ENCODE assay signal across 8 cellular contexts in genomic region chr16:81035398-81035974, GRCh38. TPM values are rescaled to one million over a fixed set of nuclear protein-coding genes. Genes with fewer than 3 reads are reported as not detected.
DNase-seq lines count a peak whose midpoint lies in the region; ATAC-seq and TF ChIP-seq lines count a peak whose summit lies in the region.

Gene ATMIN, plus strand, starts transcription at chr16:81035842. Its CDS starts 29 bp downstream, at chr16:81035871.

- H3K4me1 Mint-ChIP-seq in naive thymus-derived CD8-positive, alpha-beta T cell = peaks cover 16 to 36% (median 28%) of the 10 kb centered on the region in 4 donors
- peaks cover 13 to 20% of the 10 kb centered on the region in 2 donors for H3K4me1 Mint-ChIP-seq in stimulated activated naive B cell treated with anti-CD40 and anti-IgM and Interleukin-4, amounts not matched to agents 10 μg/mL and 1 μg/mL and 100 μg/mL, for 72 hours

- peak within 1 kb of the TSS; percentile 39 for H2AFZ ChIP-seq in KMS-11 (ENCODE audit: low read depth)

- POLR2A ChIA-PET in naive thymus-derived CD8-positive, alpha-beta T cell (lab: Charles Lee) = interaction anchor here (0.9 to 4.9 kb wide), 6 partner anchors 27 to 702 kb away, joined by 3 to 34 read pairs (median 4); partner anchors contain the start of genes C16orf46, CENPN, CMC2 and GAN

- peaks cover 25% of the 10 kb centered on the region; the same call in 1 of the 2 replicates for H3K79me2 ChIP-seq in KMS-11 (ENCODE audit: insufficient read depth, low read depth)

- H3K36me3 Mint-ChIP-seq in naive thymus-derived CD8-positive, alpha-beta T cell = peaks cover 0 to 10% (median 0%) of the 10 kb centered on the region in 3 donors
- H3K36me3 Mint-ChIP-seq in stimulated activated naive B cell treated with anti-CD40 and anti-IgM and Interleukin-4, amounts not matched to agents 10 μg/mL and 1 μg/mL and 100 μg/mL, for 72 hours = peaks cover 12 to 27% of the 10 kb centered on the region in 2 donors

- peak within 1 kb of the TSS; percentile 17; the same call in 1 of the 2 replicates for H3K27ac ChIP-seq in KMS-11

- TF ChIP-seq CTCF in KMS-11 (conservative IDR thresholded peaks at IDR 0.05; ENCODE audit: low read depth, low read length) (peak; percentile 92), fibroblast of mammary gland (conservative IDR thresholded peaks at IDR 0.05; ENCODE audit: control insufficient read depth, insufficient read depth, low read depth, low read length) (peak; percentile 52)

- DNase-seq in DMS153 treated with DMSO at 0.1 percent for 48 hours (lab: John Stamatoyannopoulos, UW; ENCODE audit: unreplicated experiment) = peak; percentile 88
- peak; percentile 69 for DNase-seq in RKO (ENCODE audit: low spot score)
- peak; percentile 73 to 88 for DNase-seq in activated T-helper 1 cell treated with anti-CD3 and anti-CD28 coated beads, Interleukin-2, amount 50 U/mL, for 16 hours (ENCODE audit: low read depth in 1 of 2, low spot score in 1 of 2)
- DNase-seq in fibroblast of mammary gland (ENCODE audit: low read depth) = peak; percentile 67
- peak; percentile 79 to 98 (median 88) for DNase-seq in naive thymus-derived CD8-positive, alpha-beta T cell
- DNase-seq in stimulated activated naive B cell treated with anti-CD40 and anti-IgM and Interleukin-4, amounts not matched to agents 10 μg/mL and 1 μg/mL and 100 μg/mL, for 72 hours = peak; percentile 81

- peaks cover 11% of the 10 kb centered on the region for H3K4me1 ChIP-seq in KMS-11 (ENCODE audit: low read depth, poor library complexity, severe bottlenecking)

- H3K9me3 Mint-ChIP-seq in naive thymus-derived CD8-positive, alpha-beta T cell = no peaks in the 10 kb centered on the region
- H3K9me3 Mint-ChIP-seq in stimulated activated naive B cell treated with anti-CD40 and anti-IgM and Interleukin-4, amounts not matched to agents 10 μg/mL and 1 μg/mL and 100 μg/mL, for 72 hours = no peaks in the 10 kb centered on the region

- no peaks in the 10 kb centered on the region for H3K27me3 Mint-ChIP-seq in naive thymus-derived CD8-positive, alpha-beta T cell
- no peaks in the 10 kb centered on the region for H3K27me3 Mint-ChIP-seq in stimulated activated naive B cell treated with anti-CD40 and anti-IgM and Interleukin-4, amounts not matched to agents 10 μg/mL and 1 μg/mL and 100 μg/mL, for 72 hours

- peak within 1 kb of the TSS; percentile 93 for H3K4me2 ChIP-seq in KMS-11

- peak within 1 kb of the TSS; percentile 78 to 90 (median 85) for H3K4me3 Mint-ChIP-seq in naive thymus-derived CD8-positive, alpha-beta T cell
- peak within 1 kb of the TSS; percentile 82 to 85 for H3K4me3 Mint-ChIP-seq in stimulated activated naive B cell treated with anti-CD40 and anti-IgM and Interleukin-4, amounts not matched to agents 10 μg/mL and 1 μg/mL and 100 μg/mL, for 72 hours

- H3K27me3 ChIP-seq in KMS-11 (ENCODE audit: insufficient read depth, low read depth) = no peaks in the 10 kb centered on the region

- H3K27ac Mint-ChIP-seq in naive thymus-derived CD8-positive, alpha-beta T cell = peak within 1 kb of the TSS in 9 of 10 donors; percentile 51 to 92 (median 83)
- peak within 1 kb of the TSS; percentile 31 for H3K27ac Mint-ChIP-seq in stimulated activated naive B cell treated with anti-CD40 and anti-IgM and Interleukin-4, amounts not matched to agents 10 μg/mL and 1 μg/mL and 100 μg/mL, for 72 hours

- peak; percentile 87 for ATAC-seq in GM21619 (IDR thresholded peaks at IDR 0.05; ENCODE audit: unreplicated experiment)
- peak; percentile 93 to 97 for ATAC-seq in naive thymus-derived CD8-positive, alpha-beta T cell
- ATAC-seq in stimulated activated naive B cell treated with anti-CD40 and anti-IgM and Interleukin-4, amounts not matched to agents 10 μg/mL and 1 μg/mL and 100 μg/mL, for 72 hours (replicated peaks) = peak; percentile 96 to 97

- H3K4me3 ChIP-seq in KMS-11 (IDR thresholded peaks at IDR 0.05; ENCODE audit: insufficient read depth, low read depth, low read length) = no peak within 1 kb of the TSS
- H3K4me3 ChIP-seq in fibroblast of mammary gland (ENCODE audit: control insufficient read depth, low read depth, low read length) = peak within 1 kb of the TSS; percentile 65

- H3K36me3 ChIP-seq in KMS-11 (ENCODE audit: insufficient read depth) = no peaks in the 10 kb centered on the region

- H3K9ac ChIP-seq in KMS-11 = peak within 1 kb of the TSS; percentile 16; the same call in 1 of the 2 replicates

- no peaks in the 10 kb centered on the region for H4K20me1 ChIP-seq in KMS-11 (ENCODE audit: insufficient read depth)

RNA-seq across cellular contexts. Expression of gene ATMIN, which starts in this region (rescaled TPM):
- total RNA-seq in naive thymus-derived CD8-positive, alpha-beta T cell = 10 to 100 TPM; 40.5 to 48.1 TPM
- 10 to 100 TPM; 21.6 to 41.4 (median 27.7) TPM for polyA plus RNA-seq in naive thymus-derived CD8-positive, alpha-beta T cell
